9 cellular contexts compared by ENCODE assay signal in the genomic region with DNA sequence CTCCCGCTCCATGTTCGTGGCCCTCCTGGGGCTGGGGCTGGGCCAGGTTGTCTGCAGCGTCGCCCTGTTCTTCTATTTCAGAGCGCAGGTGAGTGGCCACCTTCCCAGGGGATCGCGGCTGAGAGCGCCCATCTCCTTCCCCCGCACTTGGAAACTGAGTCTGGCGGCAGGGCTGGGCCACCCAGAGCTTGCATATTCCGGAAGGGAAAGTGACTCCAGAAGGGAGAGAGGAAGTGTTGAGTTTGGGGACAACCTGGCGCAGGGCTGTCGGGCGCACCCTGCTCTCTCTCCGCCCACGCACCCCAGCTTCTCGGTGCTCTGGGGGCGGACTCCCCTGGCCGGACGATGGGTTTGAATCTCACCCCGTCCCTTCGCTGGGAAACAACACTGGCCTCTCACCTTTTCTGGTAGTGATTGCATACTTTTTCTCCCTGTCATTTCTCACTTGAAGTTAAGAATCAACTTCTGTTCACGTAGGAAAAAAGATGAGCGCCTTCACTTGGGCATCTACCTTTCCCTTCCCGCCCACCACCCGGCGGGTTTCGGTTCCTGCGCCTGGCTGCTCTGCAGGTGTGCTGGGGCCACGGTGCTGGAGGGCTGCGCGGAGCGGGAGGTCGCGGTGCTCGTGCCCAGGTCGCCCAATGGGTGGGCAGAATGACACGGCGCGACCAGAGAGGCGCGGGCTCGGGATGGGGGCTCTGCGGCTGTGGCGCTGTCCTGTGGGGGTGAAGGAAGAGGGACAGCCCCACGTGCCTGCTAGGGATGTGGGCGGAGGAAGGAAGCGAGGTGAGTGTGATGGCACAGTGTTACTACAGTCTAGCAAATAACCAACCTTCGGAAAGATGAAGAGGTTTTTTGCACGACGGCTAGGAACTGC. TPM values are rescaled to one million over a fixed set of nuclear protein-coding genes. Genes with fewer than 3 reads are reported as not detected.
DNase-seq lines count a peak whose midpoint lies in the region; ATAC-seq, FAIRE-seq and TF ChIP-seq lines count a peak whose summit lies in the region.
"Had no signal": no experiment of that assay in that cellular context is flagged by ENCODE, and none has a peak within 500 bp of the region (broad histone marks: within the 10 kb centered on the region; RNA-seq: fewer than 3 reads in every experiment).

No MANE protein-coding gene starts in this region.

- 2 to 4% (median 2%) methylated on average over 30 to 51 of the region's 51 CpGs for WGBS in stomach, 5 donors
- 1 to 6% (median 4%) methylated on average over 49 to 51 of the region's 51 CpGs for WGBS in small intestine, 3 donors
- 1 to 4% (median 3%) methylated on average over 48 to 51 of the region's 51 CpGs for WGBS in ovary, 3 donors

- DNase-seq in GM10266 (ENCODE audit: extremely low spot score) (peak; percentile 82), Panc1 (ENCODE audit: low read depth, low spot score) (no peak), astrocyte of the spinal cord (ENCODE audit: low read depth, low spot score) (no peak), stomach (no peak), small intestine (no peak), ovary (no peak)

- peak overlapping the region; percentile 7 to 16; a peak in 2 of 4 replicates for H3K4me3 ChIP-seq in Panc1 (ENCODE audit: low read depth in 2 of 2, low read length in 2 of 2)
- peak overlapping the region; percentile 53 for H3K4me3 ChIP-seq in astrocyte of the spinal cord (ENCODE audit: low read depth, low read length)
- H3K4me3 ChIP-seq in mucosa of rectum (ENCODE audit: low read length in 2 of 2), result peak overlapping the region; percentile 54 to 66
- peak overlapping the region; percentile 26 to 55 (median 38) for H3K4me3 ChIP-seq in stomach
- H3K4me3 ChIP-seq in small intestine (ENCODE audit: low read depth in 1 of 2, low read length in 2 of 2), result peak overlapping the region in 1 of 2 donors; percentile 21
- H3K4me3 ChIP-seq in ovary, result no peak overlapping the region

- H3K36me3 ChIP-seq in Panc1 (ENCODE audit: control insufficient read depth, insufficient read depth, low read length) (no peaks in the 10 kb centered on the region), mucosa of rectum (ENCODE audit: control insufficient read depth in 2 of 2, insufficient read depth in 2 of 2, low read length in 2 of 2) (no peaks in the 10 kb centered on the region), stomach (no peaks in the 10 kb centered on the region), small intestine (ENCODE audit: control insufficient read depth in 2 of 2, insufficient read depth in 2 of 2, low read length in 2 of 2) (no peaks in the 10 kb centered on the region), ovary (no peaks in the 10 kb centered on the region)

- no peak for TF ChIP-seq CTCF in GM10266 (IDR thresholded peaks at IDR 0.05; ENCODE audit: control insufficient read depth, insufficient read depth, low read depth, missing control alignments)
- TF ChIP-seq CTCF in Panc1 (IDR thresholded peaks at IDR 0.05), result no peak
- TF ChIP-seq CTCF in astrocyte of the spinal cord (IDR thresholded peaks at IDR 0.05; ENCODE audit: low read depth, low read length), result no peak
- TF ChIP-seq CTCF in stomach (IDR thresholded peaks at IDR 0.05), result no peak
- TF ChIP-seq CTCF in ovary (IDR thresholded peaks at IDR 0.05), result no peak

- intact Hi-C loops in Panc1 (cut with micrococcal nuclease; ENCODE audit: unreplicated experiment) (no loop called here), stomach (cut with DNase I; ENCODE audit: low total_unique reads) (no loop called here), ovary (cut with DNase I) (no loop called here)

- H3K9ac ChIP-seq in mucosa of rectum (ENCODE audit: low read depth in 1 of 2, low read length in 2 of 2), result peak overlapping the region in 1 of 2 donors; percentile 37

- no peak for FAIRE-seq in small intestine (lab: Jason Lieb, UNC)

- in situ Hi-C loops in Panc1 (cut with HindIII; ENCODE audit: low pct_unique_long_range_greater_than_20kb, low sequenced_read_pairs), result no loop called here
- in situ Hi-C loops in astrocyte of the spinal cord (cut with HindIII; ENCODE audit: low sequenced_read_pairs), result no loop called here

- ATAC-seq in GM21529 (IDR thresholded peaks at IDR 0.05; ENCODE audit: unreplicated experiment), result peak; percentile 66
- ATAC-seq in Panc1, result no peak

- peaks cover 12% of the 10 kb centered on the region for H3K27me3 ChIP-seq in Panc1 (ENCODE audit: control insufficient read depth, insufficient read depth, low read length)
- peaks cover 11 to 13% of the 10 kb centered on the region in 2 donors for H3K27me3 ChIP-seq in mucosa of rectum (ENCODE audit: control insufficient read depth in 2 of 2, insufficient read depth in 2 of 2, low read length in 2 of 2)
- H3K27me3 ChIP-seq in stomach, result peaks cover 6 to 67% (median 23%) of the 10 kb centered on the region in 3 donors
- H3K27me3 ChIP-seq in small intestine (ENCODE audit: control insufficient read depth in 2 of 2, insufficient read depth in 2 of 2, low read length in 2 of 2), result peaks cover 3 to 8% of the 10 kb centered on the region in 2 donors
- no peaks in the 10 kb centered on the region for H3K27me3 ChIP-seq in ovary

- POLR2A ChIA-PET in Panc1 (lab: Charles Lee), result no interaction called here

- H3K4me1 ChIP-seq in Panc1 (ENCODE audit: control insufficient read depth, insufficient read depth, low read length) (no peaks in the 10 kb centered on the region), mucosa of rectum (ENCODE audit: control insufficient read depth in 2 of 2, insufficient read depth in 2 of 2, low read length in 2 of 2) (peaks cover 7 to 13% of the 10 kb centered on the region in 2 donors), stomach (peaks cover 3 to 16% (median 13%) of the 10 kb centered on the region in 4 donors), small intestine (ENCODE audit: control insufficient read depth in 2 of 2, insufficient read depth in 1 of 2, low read depth in 1 of 2, low read length in 1 of 2) (no peaks in the 10 kb centered on the region), ovary (ENCODE audit: insufficient read depth) (peaks cover 2% of the 10 kb centered on the region)

- BruUV-seq in Panc1 (replicated peaks; lab: Mats Ljungman, UMichigan), result no TSS peak

- TF ChIP-seq EP300 in stomach (IDR thresholded peaks at IDR 0.05) (no peak), ovary (IDR thresholded peaks at IDR 0.05) (no peak)

- H3K27ac ChIP-seq in Panc1 (ENCODE audit: low read length) (no peak overlapping the region), mucosa of rectum (ENCODE audit: low read depth in 2 of 2, low read length in 2 of 2) (no peak overlapping the region), stomach (no peak overlapping the region), small intestine (ENCODE audit: low read depth in 1 of 2, low read length in 1 of 2) (no peak overlapping the region), ovary (no peak overlapping the region)

- TF ChIP-seq POLR2A in stomach (IDR thresholded peaks at IDR 0.05) (no peak), ovary (IDR thresholded peaks at IDR 0.05) (no peak)

- no peaks in the 10 kb centered on the region for H3K9me3 ChIP-seq in Panc1 (ENCODE audit: control insufficient read depth, insufficient read depth, low read depth, low read length)
- H3K9me3 ChIP-seq in mucosa of rectum (ENCODE audit: control insufficient read depth in 2 of 2, low read length in 2 of 2), result no peaks in the 10 kb centered on the region
- H3K9me3 ChIP-seq in stomach, result peaks cover 0 to 6% (median 0%) of the 10 kb centered on the region in 4 donors
- no peaks in the 10 kb centered on the region for H3K9me3 ChIP-seq in small intestine (ENCODE audit: control insufficient read depth, low read depth)
- no peaks in the 10 kb centered on the region for H3K9me3 ChIP-seq in ovary

- CTCF ChIA-PET in Panc1 (lab: Charles Lee), result no interaction called here

RNA-seq across cellular contexts. Expression of a gene that starts 0.7 kb away (rescaled TPM):
- total RNA-seq in Panc1 (2021; ENCODE audit: unreplicated experiment) (not detected), stomach (under 1 TPM in 1 of 5 donors, not detected in 4; 0.55 TPM), ovary (not detected)
- polyA plus RNA-seq in Panc1 (2012; ENCODE audit: insufficient read length), result not detected
- polyA plus RNA-seq in stomach (under 1 TPM in 1 of 3 donors, not detected in 2; 0.13 TPM), small intestine (under 1 TPM in 1 of 3 donors, not detected in 2; 0.07 TPM), ovary (under 1 TPM in 1 of 2 donors, not detected in 1; 0.13 TPM)
- total RNA-seq: renal cortical epithelial cell had no signal
